In the genomic region with DNA sequence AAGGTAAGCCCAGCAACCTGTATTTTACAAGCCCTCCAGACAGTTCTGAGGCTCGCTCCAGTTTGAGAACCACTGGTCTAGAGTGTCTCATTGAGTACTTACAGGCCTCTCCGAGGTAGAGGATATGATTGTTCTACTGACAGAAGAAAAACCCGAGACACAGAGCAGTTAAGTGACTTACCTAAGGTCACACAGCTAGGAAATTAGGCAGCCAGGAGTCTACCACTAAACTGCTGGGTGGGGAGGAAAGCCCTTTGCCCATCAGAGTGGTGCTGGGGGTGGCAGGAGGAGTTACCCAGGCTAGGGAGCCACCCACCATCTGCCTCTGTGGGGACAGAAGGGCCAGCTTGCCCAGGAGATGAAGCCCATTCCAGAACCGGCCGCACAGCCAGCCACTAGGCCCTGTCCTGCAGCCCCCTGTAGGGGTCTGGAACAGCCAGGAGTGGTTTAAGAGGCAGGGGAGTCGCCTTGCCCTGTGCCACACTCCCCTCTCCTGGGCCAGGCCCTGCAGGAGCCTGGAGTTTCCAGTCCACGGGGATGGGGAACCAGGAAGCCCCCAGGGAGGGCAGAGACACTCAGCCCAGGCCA, we compare ENCODE assay signal across 12 cellular contexts. TPM values are rescaled to one million over a fixed set of nuclear protein-coding genes. Genes with fewer than 3 reads are reported as not detected.
DNase-seq lines count a peak whose midpoint lies in the region; ATAC-seq, FAIRE-seq and TF ChIP-seq lines count a peak whose summit lies in the region.
"Had no signal": no experiment of that assay in that cellular context is flagged by ENCODE, and none has a peak within 500 bp of the region (broad histone marks: within the 10 kb centered on the region; RNA-seq: fewer than 3 reads in every experiment).

No MANE protein-coding gene starts in this region.

- H3K36me3 Mint-ChIP-seq in naive thymus-derived CD4-positive, alpha-beta T cell: no peaks in the 10 kb centered on the region

- CTCF ChIA-PET in naive thymus-derived CD4-positive, alpha-beta T cell (lab: Charles Lee): no interaction called here

- intact Hi-C loops in colonic mucosa (cut with DNase I): no loop called here
- intact Hi-C loops in naive thymus-derived CD4-positive, alpha-beta T cell (cut with micrococcal nuclease): no loop called here

- H2AFZ ChIP-seq in hepatocyte: no peak overlapping the region

- POLR2A ChIA-PET in naive thymus-derived CD4-positive, alpha-beta T cell (lab: Charles Lee): no interaction called here

- peaks cover 0 to 12% (median 4%) of the 10 kb centered on the region in 5 donors for H3K27me3 Mint-ChIP-seq in naive thymus-derived CD4-positive, alpha-beta T cell

- H3K36me3 ChIP-seq in BLaER1 treated with 17β-estradiol and CSF1 and Interleukin-3, amounts not matched to agents 10 nM and 100 nM: peaks cover 0 to 21% (median 0%) of the 10 kb centered on the region in 11 experiments; a peak in 6 of 22 replicates
- H3K36me3 ChIP-seq in colonic mucosa: no peaks in the 10 kb centered on the region
- H3K36me3 ChIP-seq in naive thymus-derived CD4-positive, alpha-beta T cell (ENCODE audit: control insufficient read depth in 2 of 3, insufficient read depth in 3 of 3, low read length in 3 of 3): no peaks in the 10 kb centered on the region
- no peaks in the 10 kb centered on the region for H3K36me3 ChIP-seq in hepatocyte (replicated peaks; ENCODE audit: insufficient read depth, low read depth)
- H3K36me3 ChIP-seq: WERI-Rb-1 had no signal

- H3K79me2 ChIP-seq in hepatocyte: no peaks in the 10 kb centered on the region

- peak overlapping the region; percentile 17 to 75 (median 58); a peak in 18 of 20 replicates for H3K4me3 ChIP-seq in BLaER1 treated with 17β-estradiol and CSF1 and Interleukin-3, amounts not matched to agents 10 nM and 100 nM
- peak overlapping the region; percentile 42 for H3K4me3 ChIP-seq in HL-60 (replicated peaks; ENCODE audit: insufficient read depth, low read length)
- H3K4me3 ChIP-seq in colonic mucosa: peak overlapping the region; percentile 5
- no peak overlapping the region for H3K4me3 ChIP-seq in naive thymus-derived CD4-positive, alpha-beta T cell (ENCODE audit: low read length)
- no peak overlapping the region for H3K4me3 ChIP-seq in hepatocyte

- FAIRE-seq in D721Med (lab: Jason Lieb, UNC): no peak

- peaks cover 6 to 24% (median 16%) of the 10 kb centered on the region in 7 donors for H3K4me1 Mint-ChIP-seq in naive thymus-derived CD4-positive, alpha-beta T cell

- H3K4me3 Mint-ChIP-seq in naive thymus-derived CD4-positive, alpha-beta T cell: peak overlapping the region in 4 of 10 donors; percentile 29 to 59 (median 46)

- DNase-seq in HL-60 (ENCODE audit: low read depth in 1 of 2, low spot score in 1 of 2): no peak
- DNase-seq in colonic mucosa: no peak
- no peak for DNase-seq in naive thymus-derived CD4-positive, alpha-beta T cell
- DNase-seq in GM19238 (ENCODE audit: insufficient read length, low spot score): no peak
- no peak for DNase-seq in D721Med (ENCODE audit: insufficient read length, low spot score)
- DNase-seq in hepatocyte (ENCODE audit: low spot score): no peak
- DNase-seq: NCI-H1694, NCI-H69, WERI-Rb-1 had no signal

- H3K9me3 ChIP-seq in BLaER1 treated with 17β-estradiol and CSF1 and Interleukin-3, amounts not matched to agents 10 nM and 100 nM (replicated peaks in 1 of 11): no peaks in the 10 kb centered on the region
- H3K9me3 ChIP-seq in colonic mucosa (no peaks in the 10 kb centered on the region), hepatocyte (ENCODE audit: low read depth) (no peaks in the 10 kb centered on the region)
- no peaks in the 10 kb centered on the region for H3K9me3 ChIP-seq in naive thymus-derived CD4-positive, alpha-beta T cell (ENCODE audit: control insufficient read depth in 2 of 3, low read length in 3 of 3)

- no peaks in the 10 kb centered on the region for H3K9me2 ChIP-seq in hepatocyte (replicated peaks; ENCODE audit: insufficient read depth)

- peak overlapping the region; percentile 85 to 99 (median 97) for H3K4me2 ChIP-seq in BLaER1 treated with 17β-estradiol and CSF1 and Interleukin-3, amounts not matched to agents 10 nM and 100 nM
- no peak overlapping the region for H3K4me2 ChIP-seq in hepatocyte

- 77% methylated on average over 7 of the region's 7 CpGs for WGBS in hepatocyte (ENCODE audit: low lambda C conversion rate, missing lambda C conversion rate)

- H3K27ac Mint-ChIP-seq in naive thymus-derived CD4-positive, alpha-beta T cell: peak overlapping the region in 1 of 9 donors; percentile 63

- H3K9me3 Mint-ChIP-seq in naive thymus-derived CD4-positive, alpha-beta T cell: no peaks in the 10 kb centered on the region

- peaks cover 39 to 66% (median 45%) of the 10 kb centered on the region in 10 experiments for H3K4me1 ChIP-seq in BLaER1 treated with 17β-estradiol and CSF1 and Interleukin-3, amounts not matched to agents 10 nM and 100 nM
- H3K4me1 ChIP-seq in colonic mucosa (no peaks in the 10 kb centered on the region), hepatocyte (ENCODE audit: insufficient read depth) (no peaks in the 10 kb centered on the region)
- H3K4me1 ChIP-seq in naive thymus-derived CD4-positive, alpha-beta T cell (ENCODE audit: control insufficient read depth in 2 of 2, insufficient read depth in 2 of 2, low read length in 2 of 2): no peaks in the 10 kb centered on the region

- TF ChIP-seq CTCF in HL-60 (IDR thresholded peaks at IDR 0.05; ENCODE audit: insufficient read depth, low read length): no peak
- TF ChIP-seq CTCF in colonic mucosa (IDR thresholded peaks at IDR 0.05): no peak
- TF ChIP-seq CTCF in D721Med (IDR thresholded peaks at IDR 0.05; ENCODE audit: insufficient read depth, missing control alignments): no peak
- no peak for TF ChIP-seq CTCF in hepatocyte (IDR thresholded peaks at IDR 0.05; ENCODE audit: poor library complexity)

- no peaks in the 10 kb centered on the region for H3K27me3 ChIP-seq in BLaER1 treated with 17β-estradiol and CSF1 and Interleukin-3, amounts not matched to agents 10 nM and 100 nM
- H3K27me3 ChIP-seq in HL-60 (ENCODE audit: insufficient read depth, poor library complexity, severe bottlenecking) (no peaks in the 10 kb centered on the region), colonic mucosa (no peaks in the 10 kb centered on the region), hepatocyte (no peaks in the 10 kb centered on the region)
- no peaks in the 10 kb centered on the region for H3K27me3 ChIP-seq in naive thymus-derived CD4-positive, alpha-beta T cell (ENCODE audit: control insufficient read depth in 2 of 2, insufficient read depth in 2 of 2, low read length in 2 of 2)

- peak overlapping the region in 10 of 11 experiments; percentile 40 to 80 (median 70); a peak in 20 of 22 replicates for H3K27ac ChIP-seq in BLaER1 treated with 17β-estradiol and CSF1 and Interleukin-3, amounts not matched to agents 10 nM and 100 nM
- H3K27ac ChIP-seq in HL-60 (replicated peaks) (peak overlapping the region; percentile 64), colonic mucosa (no peak overlapping the region), hepatocyte (no peak overlapping the region)
- H3K27ac ChIP-seq in naive thymus-derived CD4-positive, alpha-beta T cell (ENCODE audit: low read depth, low read length): no peak overlapping the region
- H3K27ac ChIP-seq: WERI-Rb-1 had no signal

- peak overlapping the region; percentile 21 to 84 (median 66); a peak in 20 of 22 replicates for H3K9ac ChIP-seq in BLaER1 treated with 17β-estradiol and CSF1 and Interleukin-3, amounts not matched to agents 10 nM and 100 nM
- peak overlapping the region in 1 of 2 donors; percentile 35 for H3K9ac ChIP-seq in colonic mucosa (ENCODE audit: low read depth in 2 of 2, low read length in 2 of 2)

- ATAC-seq in naive thymus-derived CD4-positive, alpha-beta T cell: peak; percentile 15
- no peak for ATAC-seq in GM19455 (IDR thresholded peaks at IDR 0.05; ENCODE audit: unreplicated experiment)

- peaks cover 0 to 7% (median 0%) of the 10 kb centered on the region in 11 experiments; a peak in 5 of 22 replicates for H4K20me1 ChIP-seq in BLaER1 treated with 17β-estradiol and CSF1 and Interleukin-3, amounts not matched to agents 10 nM and 100 nM
- H4K20me1 ChIP-seq in hepatocyte (ENCODE audit: insufficient read depth, poor library complexity, severe bottlenecking): no peaks in the 10 kb centered on the region

RNA-seq across cellular contexts. Expression of a gene that starts 0.7 kb away (rescaled TPM):
- total RNA-seq in colonic mucosa (under 1 TPM; 0.84 to 0.90 TPM), hepatocyte (0.07 and 0.36 TPM in 2 replicates)
- total RNA-seq in naive thymus-derived CD4-positive, alpha-beta T cell: 10 to 100 TPM in 1 of 5 experiments, 1 to 10 TPM in 2, under 1 TPM in 2; 0.16 to 32.7 (median 1.3) TPM
- under 1 TPM in 1 of 2 donors, not detected in 1; 0.14 TPM for polyA plus RNA-seq in naive thymus-derived CD4-positive, alpha-beta T cell
- polyA plus RNA-seq in hepatocyte: 0.44 TPM in 1 of 2 replicates, not detected in the other

RNA-seq across cellular contexts. Expression of a gene that starts 8.2 kb away (rescaled TPM):
- total RNA-seq in colonic mucosa (under 1 TPM; 0.64 to 0.89 TPM), hepatocyte (0.04 and 0.07 TPM in 2 replicates)
- 1 to 10 TPM in 4 of 5 experiments, under 1 TPM in 1; 0.29 to 2.6 (median 1.7) TPM for total RNA-seq in naive thymus-derived CD4-positive, alpha-beta T cell
- not detected for polyA plus RNA-seq in naive thymus-derived CD4-positive, alpha-beta T cell
- 0.21 and 0.39 TPM in 2 replicates for polyA plus RNA-seq in hepatocyte
- total RNA-seq: H4 had no signal

RNA-seq across cellular contexts. Expression of a gene that starts 22.4 kb away (rescaled TPM):
- 10 to 100 TPM; 31.4 to 35.4 TPM for total RNA-seq in colonic mucosa
- 10 to 100 TPM; 33.8 to 56.5 (median 44.7) TPM for total RNA-seq in naive thymus-derived CD4-positive, alpha-beta T cell
- 10 to 100 TPM; 16.2 to 29.0 TPM for polyA plus RNA-seq in naive thymus-derived CD4-positive, alpha-beta T cell
- 9.9 and 17.3 TPM in 2 replicates for total RNA-seq in hepatocyte
- polyA plus RNA-seq in hepatocyte: 20.2 and 27.7 TPM in 2 replicates

RNA-seq across cellular contexts. Expression of a gene that starts 36.8 kb away (rescaled TPM):
- total RNA-seq in colonic mucosa (under 1 TPM; 0.61 to 0.99 TPM), hepatocyte (0.68 and 4.0 TPM in 2 replicates)
- 1 to 10 TPM; 1.6 to 2.9 (median 2.6) TPM for total RNA-seq in naive thymus-derived CD4-positive, alpha-beta T cell
- polyA plus RNA-seq in naive thymus-derived CD4-positive, alpha-beta T cell: under 1 TPM; 0.12 to 0.22 TPM
- 2.3 and 3.9 TPM in 2 replicates for polyA plus RNA-seq in hepatocyte

RNA-seq across cellular contexts. Expression of a gene that starts 37.5 kb away (rescaled TPM):
- total RNA-seq in colonic mucosa (under 1 TPM; 0.37 to 0.45 TPM), hepatocyte (0.12 and 0.60 TPM in 2 replicates)
- total RNA-seq in naive thymus-derived CD4-positive, alpha-beta T cell: under 1 TPM in 3 of 5 experiments, not detected in 2; 0.29 to 0.60 (median 0.39) TPM
- not detected for polyA plus RNA-seq in naive thymus-derived CD4-positive, alpha-beta T cell
- 1.1 and 1.6 TPM in 2 replicates for polyA plus RNA-seq in hepatocyte

Comparison
In these comparisons a context has a peak if more than half of its experiments do, and no peak if none do; other contexts are left out.
1. H3K27ac ChIP-seq: peak in BLaER1 treated with 17β-estradiol and CSF1 and Interleukin-3, amounts not matched to agents 10 nM and 100 nM (10 of 11) and HL-60 (single experiment); none in colonic mucosa (single experiment), naive thymus-derived CD4-positive, alpha-beta T cell (single experiment) and hepatocyte (single experiment).
2. H3K4me3 ChIP-seq: peak in BLaER1 treated with 17β-estradiol and CSF1 and Interleukin-3, amounts not matched to agents 10 nM and 100 nM (10 of 10), HL-60 (single experiment) and colonic mucosa (single experiment); none in naive thymus-derived CD4-positive, alpha-beta T cell (single experiment) and hepatocyte (single experiment).